ENCODE assay signal across 13 cellular contexts in the genomic region with DNA sequence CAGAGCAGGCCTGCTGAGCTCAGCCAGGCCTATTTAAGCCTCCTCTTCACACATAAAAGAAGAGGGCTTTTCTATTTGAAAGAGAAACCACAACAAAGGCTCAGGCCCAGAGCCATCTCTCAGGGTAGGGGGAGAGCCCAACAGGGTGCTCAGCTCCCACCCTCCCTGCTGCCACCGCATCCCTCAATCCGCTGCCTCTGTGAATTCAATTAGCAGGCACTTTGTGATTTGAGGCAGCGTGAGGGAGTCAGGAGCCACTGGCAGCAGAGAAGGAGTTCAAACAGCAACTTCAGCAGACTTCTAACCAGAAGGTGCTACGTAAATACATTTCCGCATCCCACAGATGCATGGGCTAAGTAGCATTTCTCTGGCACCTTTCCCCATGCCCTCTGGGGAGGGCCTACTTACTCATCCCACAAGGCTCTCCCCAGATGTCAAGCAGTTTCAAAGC. TPM values are rescaled to one million over a fixed set of nuclear protein-coding genes. Genes with fewer than 3 reads are reported as not detected.
DNase-seq lines count a peak whose midpoint lies in the region; ATAC-seq, FAIRE-seq and TF ChIP-seq lines count a peak whose summit lies in the region.
"Had no signal": no experiment of that assay in that cellular context is flagged by ENCODE, and none has a peak within 500 bp of the region (broad histone marks: within the 10 kb centered on the region; RNA-seq: fewer than 3 reads in every experiment).

No MANE protein-coding gene starts in this region.

- no peak overlapping the region for H2BK120ac ChIP-seq in IMR-90 (ENCODE audit: low read depth, low read length)

- POLR2A ChIA-PET in IMR-90 (lab: Charles Lee; ENCODE audit: unreplicated experiment), result no interaction called here
- POLR2A ChIA-PET in GM12878 (lab: Charles Lee), result interaction anchor here (0.7 kb wide), 1 partner anchor 19 kb away, joined by 4 read pairs; no protein-coding TSS in a partner anchor

- peaks cover 30% of the 10 kb centered on the region for H3F3A ChIP-seq in neural progenitor cell (ENCODE audit: low read depth)

- H2AFZ ChIP-seq in IMR-90 (replicated peaks; ENCODE audit: low read length, poor library complexity) (no peak overlapping the region), GM12878 (ENCODE audit: control insufficient read depth, low read depth, low read length) (no peak overlapping the region), neural progenitor cell (replicated peaks) (no peak overlapping the region)

- H3K56ac ChIP-seq in IMR-90 (ENCODE audit: extremely low read depth, insufficient read depth, low read length), result no peak overlapping the region

- H2BK15ac ChIP-seq in IMR-90 (ENCODE audit: low read depth, low read length), result no peak overlapping the region

- no peak overlapping the region for H3K23ac ChIP-seq in IMR-90 (ENCODE audit: low read depth, low read length)

- BruUV-seq in IMR-90 (replicated peaks; lab: Mats Ljungman, UMichigan) (no TSS peak), GM12878 (replicated peaks; lab: Mats Ljungman, UMichigan) (no TSS peak)

- in situ Hi-C loops in IMR-90 (cut with MboI; ENCODE audit: low sequenced_read_pairs), result no loop called here
- in situ Hi-C loops in GM12878 (cut with MboI), result no loop called here

- ATAC-seq in IMR-90 (ENCODE audit: low read depth) (no peak; the same call in 1 of the 2 replicates), GM12878 (no peak)
- ATAC-seq: lower lobe of right lung had no signal

- no peak overlapping the region for H2BK20ac ChIP-seq in IMR-90 (ENCODE audit: low read depth, low read length)

- H3K9ac ChIP-seq in IMR-90 (ENCODE audit: low read depth, low read length) (no peak overlapping the region), GM12878 (ENCODE audit: control insufficient read depth, insufficient read depth, low read length) (no peak overlapping the region), neural progenitor cell (no peak overlapping the region)
- H3K9ac ChIP-seq: KMS-11 had no signal

- H3K4ac ChIP-seq in IMR-90 (ENCODE audit: low read depth, low read length), result no peak overlapping the region

- FAIRE-seq in GM12878 (lab: Jason Lieb, UNC), result no peak

- H3K14ac ChIP-seq in IMR-90 (replicated peaks; ENCODE audit: low read depth, low read length), result no peak overlapping the region

- intact Hi-C loops in IMR-90 (cut with micrococcal nuclease), result no loop called here
- intact Hi-C loops in GM12878 (cut with micrococcal nuclease; ENCODE audit: unreplicated experiment), result no loop called here

- H4K20me1 ChIP-seq in IMR-90 (ENCODE audit: insufficient read depth, low read length) (no peaks in the 10 kb centered on the region), GM12878 (ENCODE audit: control insufficient read depth, insufficient read depth) (no peaks in the 10 kb centered on the region), neural progenitor cell (ENCODE audit: low read depth) (peaks cover 8% of the 10 kb centered on the region)

- SMC1A ChIA-PET in GM12878 (lab: Charles Lee; ENCODE audit: uncharacterized antibody, unreplicated experiment), result interaction anchor here (1.0 to 1.5 kb wide), 3 partner anchors 10 to 27 kb away, joined by 3 to 5 read pairs (median 4); no protein-coding TSS in a partner anchor

- H3K4me3 ChIP-seq in IMR-90 (ENCODE audit: insufficient read depth, low read depth, low read length), result no peak overlapping the region
- no peak overlapping the region for H3K4me3 ChIP-seq in GM12878
- H3K4me3 ChIP-seq in neural progenitor cell, result no peak overlapping the region
- H3K4me3 ChIP-seq: lower lobe of right lung had no signal

- H3K9me3 Mint-ChIP-seq in neural progenitor cell, result no peaks in the 10 kb centered on the region
- H3K9me3 Mint-ChIP-seq in glutamatergic neuron (ENCODE audit: unreplicated experiment), result peaks cover 6% of the 10 kb centered on the region

- peaks cover 23% of the 10 kb centered on the region for H3K4me1 Mint-ChIP-seq in neural progenitor cell
- H3K4me1 Mint-ChIP-seq in glutamatergic neuron (ENCODE audit: low read depth, unreplicated experiment), result peaks cover 17% of the 10 kb centered on the region

- H3K9me1 ChIP-seq in IMR-90 (ENCODE audit: insufficient read depth, low read length), result 0 out of 2 replicates have a peak, but pooled peaks cover 3% of the 10 kb centered on the region

- H4K5ac ChIP-seq in IMR-90 (ENCODE audit: low read depth, low read length), result no peak overlapping the region

- no peak for TF ChIP-seq RAD21 in IMR-90 (IDR thresholded peaks at IDR 0.05; ENCODE audit: low read length)
- no peak for TF ChIP-seq RAD21 in GM12878 (IDR thresholded peaks at IDR 0.05; ENCODE audit: insufficient read depth, low read depth, low read length)

- H3K4me3 Mint-ChIP-seq in neural progenitor cell, result no peak overlapping the region
- no peak overlapping the region for H3K4me3 Mint-ChIP-seq in glutamatergic neuron (ENCODE audit: unreplicated experiment)
- H3K4me3 Mint-ChIP-seq: activated CD4-positive, alpha-beta memory T cell treated with anti-CD3 and anti-CD28 coated beads for 36 hours had no signal

- CTCF ChIA-PET in IMR-90 (lab: Yijun Ruan, JAX) (no interaction called here), GM12878 (lab: Yijun Ruan, JAX) (interaction anchor here (1.2 kb wide), 1 partner anchor 19 kb away, joined by 3 read pairs; no protein-coding TSS in a partner anchor)

- H2BK5ac ChIP-seq in IMR-90 (ENCODE audit: low read depth, low read length, poor library complexity, severe bottlenecking), result no peak overlapping the region

- H2AK9ac ChIP-seq in IMR-90 (replicated peaks; ENCODE audit: low read depth, low read length, poor library complexity), result no peak overlapping the region

- H3K27me3 Mint-ChIP-seq in neural progenitor cell (ENCODE audit: insufficient read depth, low read depth), result peaks cover 3% of the 10 kb centered on the region
- H3K27me3 Mint-ChIP-seq in glutamatergic neuron (ENCODE audit: unreplicated experiment), result peaks cover 7% of the 10 kb centered on the region
- H3K27me3 Mint-ChIP-seq: activated CD4-positive, alpha-beta memory T cell treated with anti-CD3 and anti-CD28 coated beads for 36 hours had no signal

- TF ChIP-seq POLR2A in IMR-90 (IDR thresholded peaks at IDR 0.05; ENCODE audit: low read depth, low read length) (no peak), GM12878 (IDR thresholded peaks at IDR 0.05; ENCODE audit: low read depth, low read length) (no peak)

- H3K18ac ChIP-seq in IMR-90 (ENCODE audit: low read depth, low read length), result no peak overlapping the region

- H3K9me3 ChIP-seq in IMR-90 (ENCODE audit: control insufficient read depth, insufficient read depth, low read length) (no peaks in the 10 kb centered on the region; the same call in 1 of the 2 replicates), GM12878 (replicated peaks; ENCODE audit: control insufficient read depth, insufficient read depth, low read length) (peaks cover 4% of the 10 kb centered on the region; the same call in 2 of the 3 replicates), neural progenitor cell (ENCODE audit: low read depth) (no peaks in the 10 kb centered on the region)
- H3K9me3 ChIP-seq: lower lobe of right lung had no signal

- no peak for TF ChIP-seq EP300 in GM12878 (IDR thresholded peaks at IDR 0.05; ENCODE audit: borderline replicate concordance in 1 of 2, control insufficient read depth in 1 of 2, low read depth in 2 of 2, low read length in 2 of 2)

- TF ChIP-seq CTCF in IMR-90 (conservative IDR thresholded peaks at IDR 0.05; ENCODE audit: low read depth, low read length), result no peak
- no peak for TF ChIP-seq CTCF in GM12878 (IDR thresholded peaks at IDR 0.05 in 2 of 3, conservative IDR thresholded peaks at IDR 0.05 in 1 of 3; ENCODE audit: control insufficient read depth in 2 of 3, extremely low read depth in 1 of 3, insufficient read depth in 1 of 3, low read depth in 3 of 3, low read length in 3 of 3)
- TF ChIP-seq CTCF in neural progenitor cell (IDR thresholded peaks at IDR 0.05), result no peak
- no peak for TF ChIP-seq CTCF in glutamatergic neuron (IDR thresholded peaks at IDR 0.05; ENCODE audit: partially characterized antibody, unreplicated experiment)

- WGBS in IMR-90 (ENCODE audit: extremely low coverage in 2 of 2, insufficient read length in 1 of 2), 2 experiments, result 100% methylated on average over 2 of the region's 5 CpGs; no CpG with 5 or more reads in 1 of the 2 experiments
- 96% methylated on average over 5 of the region's 5 CpGs for WGBS in GM12878 (ENCODE audit: insufficient coverage, insufficient replicate concordance, low lambda C conversion rate, missing lambda C conversion rate)

- H3K4me2 ChIP-seq in IMR-90 (ENCODE audit: low read depth, low read length), result no peak overlapping the region
- H3K4me2 ChIP-seq in GM12878 (ENCODE audit: control insufficient read depth, insufficient read depth), result no peak overlapping the region
- H3K4me2 ChIP-seq in neural progenitor cell, result peak overlapping the region; percentile 42
- H3K4me2 ChIP-seq: KMS-11 had no signal

- peaks cover 19% of the 10 kb centered on the region for H3K36me3 Mint-ChIP-seq in neural progenitor cell
- peaks cover 21% of the 10 kb centered on the region for H3K36me3 Mint-ChIP-seq in glutamatergic neuron (ENCODE audit: unreplicated experiment)

- H4K91ac ChIP-seq in IMR-90 (ENCODE audit: insufficient read depth, low read depth, low read length), result no peak overlapping the region

- no peak overlapping the region for H4K8ac ChIP-seq in IMR-90 (ENCODE audit: low read depth in 2 of 2, low read length in 2 of 2)

- DNase-seq in DMS79 treated with DMSO at 0.1 percent for 48 hours (lab: John Stamatoyannopoulos, UW) (peak; percentile 6), IMR-90 (peak; percentile 34), GM12878 (ENCODE audit: low read depth, low spot score) (no peak), neural progenitor cell (ENCODE audit: low spot score) (peak; percentile 66), glutamatergic neuron (no peak), NCI-H526 (lab: John Stamatoyannopoulos, UW) (no peak), hypothalamus (lab: John Stamatoyannopoulos, UW) (no peak)
- DNase-seq: activated CD4-positive, alpha-beta memory T cell treated with anti-CD3 and anti-CD28 coated beads for 36 hours; lower lobe of right lung; NCI-H2227 treated with DMSO at 0.1 percent for 48 hours; T-helper 9 cell had no signal

- peak overlapping the region; percentile 64 for H3K27ac Mint-ChIP-seq in neural progenitor cell
- no peak overlapping the region for H3K27ac Mint-ChIP-seq in glutamatergic neuron (ENCODE audit: unreplicated experiment)
- H3K27ac Mint-ChIP-seq: activated CD4-positive, alpha-beta memory T cell treated with anti-CD3 and anti-CD28 coated beads for 36 hours had no signal

- no peak overlapping the region for H2AK5ac ChIP-seq in IMR-90 (ENCODE audit: low read depth, low read length)

- RAD21 ChIA-PET in GM12878 (lab: Charles Lee; ENCODE audit: unreplicated experiment), result interaction anchor here (0.7 to 0.8 kb wide), 2 partner anchors 19 to 27 kb away, joined by 3 read pairs; no protein-coding TSS in a partner anchor

- H3K79me1 ChIP-seq in IMR-90 (ENCODE audit: low read depth in 1 of 2, low read length in 2 of 2), result no peaks in the 10 kb centered on the region; a peak in 1 of 4 replicates

- H3K4me1 ChIP-seq in IMR-90 (ENCODE audit: control insufficient read depth, insufficient read depth, low read length) (peaks cover 2% of the 10 kb centered on the region; the same call in 1 of the 2 replicates), GM12878 (ENCODE audit: control insufficient read depth, insufficient read depth, low read length) (peaks cover 2% of the 10 kb centered on the region), neural progenitor cell (peaks cover 22% of the 10 kb centered on the region)

- dilution Hi-C loops in IMR-90 (cut with HindIII; ENCODE audit: low sequenced_read_pairs, unreplicated experiment), result no loop called here

- no peaks in the 10 kb centered on the region for H3K27me3 ChIP-seq in IMR-90 (ENCODE audit: control insufficient read depth, insufficient read depth, low read length)
- no peaks in the 10 kb centered on the region for H3K27me3 ChIP-seq in GM12878 (replicated peaks in 1 of 2; ENCODE audit: control insufficient read depth in 2 of 2, insufficient read depth in 2 of 2, low read length in 1 of 2)
- H3K27me3 ChIP-seq in neural progenitor cell, result no peaks in the 10 kb centered on the region

- H3K36me3 ChIP-seq in IMR-90 (ENCODE audit: control insufficient read depth, insufficient read depth, low read length) (peaks cover 6% of the 10 kb centered on the region; the same call in 1 of the 2 replicates), GM12878 (ENCODE audit: control insufficient read depth in 2 of 2, insufficient read depth in 2 of 2, low read length in 1 of 2) (peaks cover 5 to 6% of the 10 kb centered on the region in 2 experiments; a peak in 2 of 4 replicates), neural progenitor cell (no peaks in the 10 kb centered on the region)

- H3K79me2 ChIP-seq in GM12878 (ENCODE audit: control insufficient read depth, insufficient read depth, low read length), result no peaks in the 10 kb centered on the region
- H3K79me2 ChIP-seq in neural progenitor cell (ENCODE audit: low read depth), result no peaks in the 10 kb centered on the region

- H3K27ac ChIP-seq in IMR-90 (ENCODE audit: insufficient read depth, low read length) (no peak overlapping the region), GM12878 (ENCODE audit: control insufficient read depth, insufficient read depth) (no peak overlapping the region), neural progenitor cell (peak overlapping the region; percentile 77)
- H3K27ac ChIP-seq: KMS-11, lower lobe of right lung had no signal

RNA-seq across cellular contexts. Expression of a gene that starts 45.2 kb away (rescaled TPM):
- 6.9 and 9.5 TPM in 2 replicates for total RNA-seq in IMR-90 (2012; rRNA removed)
- polyA plus RNA-seq in IMR-90 (2012; rRNA removed), result 11.5 and 12.4 TPM in 2 replicates
- 8.1 and 15.0 TPM in 2 replicates for polyA plus RNA-seq in IMR-90 (2012; cell fraction: cytosol; rRNA removed)
- 9.0 and 12.6 TPM in 2 replicates for polyA plus RNA-seq in IMR-90 (2012; cell fraction: nucleus; rRNA removed; ENCODE audit: low replicate concordance)
- 15.6 and 22.4 TPM in 2 replicates for total RNA-seq in GM12878 (2013; cell fraction: nucleolus; rRNA removed)
- total RNA-seq in GM12878 (2014; rRNA removed), result 19.4 and 24.5 TPM in 2 replicates
- total RNA-seq in GM12878 (2014; rRNA removed; fragmentation: Illumina TruSeq; extraction: Trizol), result 10.0 and 10.2 TPM in 2 replicates
- total RNA-seq in GM12878 (2021), result 25.9 and 27.6 TPM in 2 replicates
- polyA plus RNA-seq in GM12878 (2011; ENCODE audit: low read depth), result 6.0 TPM
- polyA plus RNA-seq in GM12878 (2011; rRNA removed), result 14.9 and 28.0 TPM in 2 replicates
- polyA plus RNA-seq in GM12878 (2011; cell fraction: cytosol; rRNA removed), result 44.5 and 50.8 TPM in 2 replicates
- 34.0 and 36.2 TPM in 2 replicates for polyA plus RNA-seq in GM12878 (2011; cell fraction: nucleus; rRNA removed)
- polyA plus RNA-seq in GM12878 (2012), result 8.8 and 11.6 TPM in 2 replicates
- 13.5 and 21.5 TPM in 2 replicates for polyA plus RNA-seq in GM12878 (2014; fragmentation: Illumina TruSeq; extraction: Trizol)
- polyA plus RNA-seq in GM12878 (2014; fragmentation: Nextera tagmentation; extraction: Ambion mirVana), result 1 to 10 TPM; 3.5 to 6.9 TPM
- polyA plus RNA-seq in GM12878 (2014; rRNA removed), result 23.2 and 24.4 TPM in 2 replicates
- polyA plus RNA-seq in GM12878 (2016; fragmentation: Nextera tagmentation; extraction: Ambion mirVana), result 10 to 100 TPM; 13.3 to 15.7 TPM
- 24.5 and 25.4 TPM in 2 replicates for polyA minus RNA-seq in GM12878 (2011; rRNA and poly(A)+ RNA removed)
- polyA minus RNA-seq in GM12878 (2011; cell fraction: cytosol; rRNA and poly(A)+ RNA removed), result 5.6 and 6.5 TPM in 2 replicates
- polyA minus RNA-seq in GM12878 (2011; cell fraction: nucleus; rRNA and poly(A)+ RNA removed), result 6.8 and 9.7 TPM in 2 replicates
- total RNA-seq in neural progenitor cell (ENCODE audit: low replicate concordance), result 19.0 and 44.9 TPM in 2 replicates
- total RNA-seq in glutamatergic neuron (ENCODE audit: unreplicated experiment), result 24.0 TPM

RNA-seq across cellular contexts. Expression of a gene that starts 53.4 kb away (rescaled TPM):
- total RNA-seq in IMR-90 (2012; rRNA removed), result not detected in 2 replicates
- polyA plus RNA-seq in IMR-90 (2012; rRNA removed), result not detected in 2 replicates
- not detected in 2 replicates for polyA plus RNA-seq in IMR-90 (2012; cell fraction: cytosol; rRNA removed)
- 0.01 TPM in 1 of 2 replicates, not detected in the other for polyA plus RNA-seq in IMR-90 (2012; cell fraction: nucleus; rRNA removed; ENCODE audit: low replicate concordance)
- total RNA-seq in GM12878 (2013; cell fraction: nucleolus; rRNA removed), result 0.06 and 0.07 TPM in 2 replicates
- not detected in 2 replicates for total RNA-seq in GM12878 (2014; rRNA removed)
- not detected in 2 replicates for total RNA-seq in GM12878 (2014; rRNA removed; fragmentation: Illumina TruSeq; extraction: Trizol)
- not detected in 2 replicates for total RNA-seq in GM12878 (2021)
- not detected for polyA plus RNA-seq in GM12878 (2011; ENCODE audit: low read depth)
- 0.01 TPM in 1 of 2 replicates, not detected in the other for polyA plus RNA-seq in GM12878 (2011; rRNA removed)
- not detected in 2 replicates for polyA plus RNA-seq in GM12878 (2011; cell fraction: cytosol; rRNA removed)
- 0.01 TPM in 1 of 2 replicates, not detected in the other for polyA plus RNA-seq in GM12878 (2011; cell fraction: nucleus; rRNA removed)
- not detected in 2 replicates for polyA plus RNA-seq in GM12878 (2012)
- not detected in 2 replicates for polyA plus RNA-seq in GM12878 (2014; fragmentation: Illumina TruSeq; extraction: Trizol)
- not detected for polyA plus RNA-seq in GM12878 (2014; fragmentation: Nextera tagmentation; extraction: Ambion mirVana)
- polyA plus RNA-seq in GM12878 (2014; rRNA removed), result not detected in 2 replicates
- under 1 TPM in 1 of 2 experiments, not detected in 1; 0.03 TPM for polyA plus RNA-seq in GM12878 (2016; fragmentation: Nextera tagmentation; extraction: Ambion mirVana)
- not detected in 2 replicates for polyA minus RNA-seq in GM12878 (2011; rRNA and poly(A)+ RNA removed)
- polyA minus RNA-seq in GM12878 (2011; cell fraction: cytosol; rRNA and poly(A)+ RNA removed), result not detected in 2 replicates
- polyA minus RNA-seq in GM12878 (2011; cell fraction: nucleus; rRNA and poly(A)+ RNA removed), result not detected in 2 replicates
- 0.06 TPM in 1 of 2 replicates, not detected in the other for total RNA-seq in neural progenitor cell (ENCODE audit: low replicate concordance)
- total RNA-seq in glutamatergic neuron (ENCODE audit: unreplicated experiment), result not detected
- total RNA-seq: osteocyte had no signal

Comparison
In these comparisons a context has a peak if more than half of its experiments do, and no peak if none do; other contexts are left out.
1. DNase-seq: peak in DMS79 treated with DMSO at 0.1 percent for 48 hours (single experiment), IMR-90 (single experiment) and neural progenitor cell (single experiment); none in GM12878 (single experiment), glutamatergic neuron (single experiment), NCI-H526 (0 of 2) and hypothalamus (0 of 51).